9 cellular contexts compared by ENCODE assay signal in the genomic region with DNA sequence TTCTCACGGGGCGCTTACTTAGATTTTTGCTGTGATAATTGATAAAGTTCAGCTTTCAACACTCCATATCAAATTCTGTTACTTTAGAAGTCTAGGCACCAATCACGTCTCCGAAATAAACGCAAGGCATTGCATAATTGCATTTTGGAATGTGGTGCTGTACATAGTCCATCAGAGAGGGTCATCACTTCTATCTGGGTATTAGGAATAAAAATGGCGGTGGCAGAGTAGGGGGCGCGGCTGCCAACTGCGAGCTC. TPM values are rescaled to one million over a fixed set of nuclear protein-coding genes. Genes with fewer than 3 reads are reported as not detected.
DNase-seq lines count a peak whose midpoint lies in the region; ATAC-seq and TF ChIP-seq lines count a peak whose summit lies in the region.
"Had no signal": no experiment of that assay in that cellular context is flagged by ENCODE, and none has a peak within 500 bp of the region (broad histone marks: within the 10 kb centered on the region; RNA-seq: fewer than 3 reads in every experiment).

No MANE protein-coding gene starts in this region.

- no peak overlapping the region for H3K4me2 ChIP-seq in H9 (ENCODE audit: insufficient read depth, insufficient read length, low read length)

- peaks cover 6% of the 10 kb centered on the region for H3K4me1 ChIP-seq in H9 (ENCODE audit: insufficient read depth, low read length)

- no peak overlapping the region for H3K4ac ChIP-seq in H9 (ENCODE audit: low read depth, low read length)

- no peak overlapping the region for H3K23ac ChIP-seq in H9 (ENCODE audit: insufficient read length, low read depth, low read length)

- H4K91ac ChIP-seq in H9 (ENCODE audit: insufficient read length, low read depth, low read length), result no peak overlapping the region

- H2BK15ac ChIP-seq in H9 (ENCODE audit: low read depth, low read length), result no peak overlapping the region

- no peaks in the 10 kb centered on the region for H3K27me3 ChIP-seq in H9 (ENCODE audit: insufficient read depth, low read length)
- H3K27me3 ChIP-seq in brain microvascular endothelial cell (replicated peaks), result no peaks in the 10 kb centered on the region

- no peak overlapping the region for H3K56ac ChIP-seq in H9 (ENCODE audit: insufficient read length, low read depth, low read length)

- H3K4me1 Mint-ChIP-seq in H9 (peaks cover 45 to 46% of the 10 kb centered on the region in 2 experiments), T-helper 17 cell (peaks cover 28% of the 10 kb centered on the region)

- H2BK120ac ChIP-seq in H9 (ENCODE audit: low read depth, low read length, poor library complexity, severe bottlenecking), result no peak overlapping the region

- TF ChIP-seq CTCF in H9 (conservative IDR thresholded peaks at IDR 0.05) (no peak), fibroblast of the aortic adventitia (IDR thresholded peaks at IDR 0.05; ENCODE audit: insufficient read depth, low read length) (no peak), brain microvascular endothelial cell (IDR thresholded peaks at IDR 0.05; ENCODE audit: low read depth, low read length, missing control alignments) (no peak)

- H3K27me3 Mint-ChIP-seq in H9 (ENCODE audit: low read depth) (no peaks in the 10 kb centered on the region), T-helper 17 cell (no peaks in the 10 kb centered on the region)

- DNase-seq in H9 (no peak), T-helper 17 cell (no peak), fibroblast of the aortic adventitia (ENCODE audit: low read depth) (no peak), skeletal muscle cell (ENCODE audit: low read depth) (no peak), brain microvascular endothelial cell (no peak), NCI-H526 (lab: John Stamatoyannopoulos, UW) (no peak)

- no peak overlapping the region for H3K9ac ChIP-seq in H9 (ENCODE audit: extremely low read depth, insufficient read length, low read length)

- H3K18ac ChIP-seq in H9 (ENCODE audit: insufficient read length, low read depth, low read length), result no peak overlapping the region

- WGBS in H9 (ENCODE audit: extremely low coverage, insufficient read length, low lambda C conversion rate), result no CpG with 5 or more reads among the region's 9 CpGs

- peaks cover 24% of the 10 kb centered on the region for H3K23me2 ChIP-seq in H9 (ENCODE audit: insufficient read length, low read depth, low read length, poor library complexity, severe bottlenecking)

- H2AFZ ChIP-seq in H9 (ENCODE audit: low read length), result no peak overlapping the region

- no peaks in the 10 kb centered on the region for H4K20me1 ChIP-seq in H9 (ENCODE audit: control insufficient read depth, insufficient read depth, insufficient read length)

- no peak overlapping the region for H4K5ac ChIP-seq in H9 (ENCODE audit: insufficient read length, low read depth, low read length)

- no peak overlapping the region for H4K8ac ChIP-seq in H9 (replicated peaks; ENCODE audit: insufficient read length, low read depth, low read length)

- ATAC-seq in T-helper 17 cell (no peak), HG02870 (IDR thresholded peaks at IDR 0.05; ENCODE audit: unreplicated experiment) (no peak), GM18873 (IDR thresholded peaks at IDR 0.05; ENCODE audit: low FRiP score, unreplicated experiment) (no peak)

- no peak overlapping the region for H2AK5ac ChIP-seq in H9 (ENCODE audit: insufficient read length, low read length)

- H3K9me3 ChIP-seq in H9 (ENCODE audit: control insufficient read depth, low read depth, low read length), result no peaks in the 10 kb centered on the region
- H3K9me3 ChIP-seq in T-helper 17 cell (ENCODE audit: control insufficient read depth, low read length, poor library complexity, severe bottlenecking), result no peaks in the 10 kb centered on the region
- H3K9me3 ChIP-seq: prostate gland had no signal

- in situ Hi-C loops in brain microvascular endothelial cell (cut with HindIII; ENCODE audit: low pct_ligation_motif_present, low sequenced_read_pairs), result no loop called here

- H3K14ac ChIP-seq in H9 (ENCODE audit: insufficient read depth, low read length), result no peak overlapping the region

- H3K27ac ChIP-seq in H9 (ENCODE audit: insufficient read length, low read depth, low read length) (no peak overlapping the region), brain microvascular endothelial cell (no peak overlapping the region)

- peaks cover 15 to 32% (median 23%) of the 10 kb centered on the region in 3 experiments for H3K36me3 Mint-ChIP-seq in H9 (ENCODE audit: insufficient read depth in 1 of 3, low read depth in 3 of 3)
- H3K36me3 Mint-ChIP-seq in T-helper 17 cell (ENCODE audit: low read depth), result peaks cover 4% of the 10 kb centered on the region

- H3K9me3 Mint-ChIP-seq in H9, result no peaks in the 10 kb centered on the region

- H2BK5ac ChIP-seq in H9 (ENCODE audit: insufficient read length, low read length), result no peak overlapping the region

- H2BK12ac ChIP-seq in H9 (ENCODE audit: insufficient read length, low read depth, low read length), result no peak overlapping the region

- H3K4me3 Mint-ChIP-seq in H9 (peak overlapping the region; percentile 35 to 99; a peak in 4 of 5 replicates), T-helper 17 cell (peak overlapping the region; percentile 98)

- H2BK20ac ChIP-seq in H9 (ENCODE audit: low read depth, low read length, poor library complexity, severe bottlenecking), result no peak overlapping the region

- peaks cover 5% of the 10 kb centered on the region for H3K36me3 ChIP-seq in brain microvascular endothelial cell (replicated peaks)
- H3K36me3 ChIP-seq: prostate gland had no signal

- H3K27ac Mint-ChIP-seq in H9, result peak overlapping the region in 1 of 3 experiments; percentile 18; a peak in 3 of 7 replicates
- peak overlapping the region; percentile 95 for H3K27ac Mint-ChIP-seq in T-helper 17 cell

- peaks cover 6% of the 10 kb centered on the region for H3K79me1 ChIP-seq in H9 (ENCODE audit: insufficient read depth, low read depth, low read length, poor library complexity, severe bottlenecking)

- H3K4me3 ChIP-seq in fibroblast of the aortic adventitia (ENCODE audit: low read depth, low read length) (peak overlapping the region; percentile 50), skeletal muscle cell (ENCODE audit: low read depth, low read length) (peak overlapping the region; percentile 3), brain microvascular endothelial cell (ENCODE audit: low read depth, low read length) (no peak overlapping the region)

- H3K79me2 ChIP-seq in H9 (ENCODE audit: insufficient read depth, low read length), result peaks cover 14% of the 10 kb centered on the region; the same call in 1 of the 2 replicates

- no peak overlapping the region for H3T11ph ChIP-seq in H9 (ENCODE audit: low read length)

RNA-seq across cellular contexts. Expression of a gene that starts 0.4 kb away (rescaled TPM):
- total RNA-seq in H9 (2021) (39.1 and 45.8 TPM in 2 replicates), T-helper 17 cell (1 to 10 TPM; 4.9 to 8.0 TPM), fibroblast of the aortic adventitia (ENCODE audit: low replicate concordance) (4.3 and 7.7 TPM in 2 replicates)

RNA-seq across cellular contexts. Expression of a gene that starts 2.4 kb away (rescaled TPM):
- total RNA-seq in H9 (2021), result 441 and 444 TPM in 2 replicates
- 1 to 10 TPM; 2.3 to 2.5 TPM for total RNA-seq in T-helper 17 cell
- 31.1 and 68.2 TPM in 2 replicates for total RNA-seq in fibroblast of the aortic adventitia (ENCODE audit: low replicate concordance)

RNA-seq across cellular contexts. Expression of a gene that starts 40.9 kb away (rescaled TPM):
- total RNA-seq in H9 (2021) (0.90 and 1.5 TPM in 2 replicates), T-helper 17 cell (1 to 10 TPM; 1.7 to 4.9 TPM), fibroblast of the aortic adventitia (ENCODE audit: low replicate concordance) (0.90 and 1.1 TPM in 2 replicates)
